Comparison of ENCODE assay signal across 16 cellular contexts in genomic region chr2:56047136-56047535, GRCh38.
DNase-seq lines count a peak whose midpoint lies in the region; FAIRE-seq and TF ChIP-seq lines count a peak whose summit lies in the region.
"Had no signal": no experiment of that assay in that cellular context is flagged by ENCODE, and none has a peak within 500 bp of the region (broad histone marks: within the 10 kb centered on the region; RNA-seq: fewer than 3 reads in every experiment).

No MANE protein-coding gene starts in this region.

- TF ChIP-seq CTCF in GM13977 (IDR thresholded peaks at IDR 0.05; ENCODE audit: extremely low read depth, insufficient read depth, missing control alignments) = no peak
- TF ChIP-seq CTCF in hepatocyte (IDR thresholded peaks at IDR 0.05; ENCODE audit: poor library complexity) = no peak

- no peak overlapping the region for H3K27ac ChIP-seq in hepatocyte
- H3K27ac ChIP-seq: BLaER1 had no signal

- no peaks in the 10 kb centered on the region for H3K79me2 ChIP-seq in hepatocyte

- H4K20me1 ChIP-seq in hepatocyte (ENCODE audit: insufficient read depth, poor library complexity, severe bottlenecking) = no peaks in the 10 kb centered on the region
- H4K20me1 ChIP-seq: BLaER1 had no signal

- H3K4me3 ChIP-seq in hepatocyte = no peak overlapping the region
- H3K4me3 ChIP-seq: BLaER1, HAP-1, MG63 had no signal

- no peaks in the 10 kb centered on the region for H3K9me3 ChIP-seq in hepatocyte (ENCODE audit: low read depth)
- H3K9me3 ChIP-seq: BLaER1, HAP-1, MG63 had no signal

- no peaks in the 10 kb centered on the region for H3K9me2 ChIP-seq in hepatocyte (replicated peaks; ENCODE audit: insufficient read depth)

- in situ Hi-C loops in GM13977 (cut with MboI; ENCODE audit: low pct_unique_long_range_greater_than_20kb, low sequenced_read_pairs, unreplicated experiment) = no loop called here

- DNase-seq in NCI-H2196 (lab: John Stamatoyannopoulos, UW; ENCODE audit: unreplicated experiment) (peak; percentile 17), NCI-H2196 treated with DMSO at 0.1 percent for 48 hours (lab: John Stamatoyannopoulos, UW; ENCODE audit: unreplicated experiment) (no peak), NCI-H2029 treated with DMSO at 0.1 percent for 48 hours (lab: John Stamatoyannopoulos, UW) (peak; percentile 42), NCI-H748 (lab: John Stamatoyannopoulos, UW; ENCODE audit: unreplicated experiment) (peak; percentile 72), urothelium cell line (ENCODE audit: low spot score) (no peak), GM13977 (ENCODE audit: low spot score) (no peak), hepatocyte (ENCODE audit: low spot score) (no peak), HTR-8/SVneo (ENCODE audit: insufficient read length, low spot score) (no peak)
- DNase-seq: CD8-positive, alpha-beta T cell; IMR-90; Karpas-422; MG63; NCI-H1436; NCI-H226 had no signal

- WGBS in hepatocyte (ENCODE audit: low lambda C conversion rate, missing lambda C conversion rate) = 62% methylated on average over 3 of the region's 3 CpGs

- H3K36me3 ChIP-seq in hepatocyte (replicated peaks; ENCODE audit: insufficient read depth, low read depth) = no peaks in the 10 kb centered on the region
- H3K36me3 ChIP-seq: BLaER1, HAP-1, MG63 had no signal

- H3K27me3 ChIP-seq in hepatocyte = no peaks in the 10 kb centered on the region
- H3K27me3 ChIP-seq: BLaER1, MG63 had no signal

- H3K4me1 ChIP-seq in hepatocyte (ENCODE audit: insufficient read depth) = no peaks in the 10 kb centered on the region
- H3K4me1 ChIP-seq: BLaER1, HAP-1 had no signal

- no peak overlapping the region for H2AFZ ChIP-seq in hepatocyte

- FAIRE-seq in urothelium cell line (lab: Jason Lieb, UNC) (peak; percentile 58), HTR-8/SVneo (lab: Jason Lieb, UNC) (no peak)

- no peak overlapping the region for H3K4me2 ChIP-seq in hepatocyte
- H3K4me2 ChIP-seq: BLaER1 had no signal

Comparison
In these comparisons a context has a peak if more than half of its experiments do, and no peak if none do; other contexts are left out.
1. DNase-seq: peak in NCI-H2196 (single experiment), NCI-H2029 treated with DMSO at 0.1 percent for 48 hours (single experiment) and NCI-H748 (single experiment); none in NCI-H2196 treated with DMSO at 0.1 percent for 48 hours (single experiment), urothelium cell line (single experiment), GM13977 (single experiment), hepatocyte (single experiment) and HTR-8/SVneo (single experiment).